Comparison of ENCODE assay signal across 8 cellular contexts in genomic region chr6:7389451-7390217, GRCh38. TPM values are rescaled to one million over a fixed set of nuclear protein-coding genes. Genes with fewer than 3 reads are reported as not detected.
DNase-seq lines count a peak whose midpoint lies in the region; ATAC-seq, FAIRE-seq and TF ChIP-seq lines count a peak whose summit lies in the region.

Gene CAGE1, minus strand, starts transcription at chr6:7389742. Its CDS starts 2,569 bp downstream, at chr6:7387173.
Gene RIOK1, plus strand, starts transcription at chr6:7389808. Its CDS starts 195 bp downstream, at chr6:7390003.

- peak within 1 kb of the TSS; percentile 87 to 93 (median 91) for H3K27ac ChIP-seq in adrenal gland
- H3K27ac ChIP-seq in upper lobe of right lung, result peak within 1 kb of the TSS; percentile 90

- FAIRE-seq in GM12892 (lab: Jason Lieb, UNC), result peak; percentile 97

- peak; percentile 99 for TF ChIP-seq POLR2A in GM12892 (IDR thresholded peaks at IDR 0.05; ENCODE audit: low read depth, low read length)
- peak; percentile 39 to 88 for TF ChIP-seq POLR2A in adrenal gland (IDR thresholded peaks at IDR 0.05)

- H3K9me3 ChIP-seq in adrenal gland (replicated peaks in 1 of 3), result no peaks in the 10 kb centered on the region
- no peaks in the 10 kb centered on the region for H3K9me3 ChIP-seq in upper lobe of right lung

- H3K27me3 ChIP-seq in adrenal gland (no peaks in the 10 kb centered on the region), upper lobe of right lung (no peaks in the 10 kb centered on the region)

- intact Hi-C loops in adrenal gland (cut with DNase I), result loop anchor here in 1 of 2 donors (10.0 kb wide), 1 partner anchor 115 kb away; no protein-coding TSS in a partner anchor
- intact Hi-C loops in left cardiac atrium (cut with DNase I), result loop anchor here (2.0 to 10.0 kb wide), 2 partner anchors 77 to 85 kb away; partner anchors contain the start of gene SSR1 (in 1 of the 2)
- intact Hi-C loops in posterior vena cava (cut with DNase I), result loop anchor here (5.0 to 10.0 kb wide), 2 partner anchors 85 to 218 kb away; no protein-coding TSS in a partner anchor
- intact Hi-C loops in upper lobe of right lung (cut with DNase I), result no loop called here

- ATAC-seq in HG02840 (IDR thresholded peaks at IDR 0.05; ENCODE audit: low FRiP score, unreplicated experiment), result peak; percentile 99
- peak; percentile 100 for ATAC-seq in left cardiac atrium
- ATAC-seq in upper lobe of right lung, result peak; percentile 99

- peak in 4 of 6 experiments; percentile 11 to 38 (median 24) for TF ChIP-seq CTCF in adrenal gland (IDR thresholded peaks at IDR 0.05)
- peak; percentile 27 for TF ChIP-seq CTCF in upper lobe of right lung (IDR thresholded peaks at IDR 0.05)

- H3K36me3 ChIP-seq in adrenal gland (replicated peaks in 1 of 2), result peaks cover 0 to under 1% of the 10 kb centered on the region in 2 donors
- H3K36me3 ChIP-seq in upper lobe of right lung, result peaks cover 14% of the 10 kb centered on the region

- H3K4me3 ChIP-seq in adrenal gland (peak within 1 kb of the TSS; percentile 29 to 83 (median 76)), upper lobe of right lung (peak within 1 kb of the TSS; percentile 75)

- DNase-seq in GM12892 (ENCODE audit: insufficient read length) (peak; percentile 87), NCI-H1436 (lab: John Stamatoyannopoulos, UW) (peak; percentile 89), SW480 (ENCODE audit: low spot score) (peak; percentile 93), adrenal gland (peak; percentile 94 to 97 (median 97)), left cardiac atrium (peak; percentile 97), posterior vena cava (ENCODE audit: low spot score) (peak; percentile 99), upper lobe of right lung (peak; percentile 98)

- H3K4me1 ChIP-seq in adrenal gland (replicated peaks in 1 of 2), result peaks cover 11 to 37% of the 10 kb centered on the region in 2 donors
- peaks cover 24% of the 10 kb centered on the region for H3K4me1 ChIP-seq in upper lobe of right lung

- WGBS in adrenal gland, 4 donors, result 0 to 1% (median 0%) methylated on average over 25 to 62 of the region's 62 CpGs

RNA-seq across cellular contexts. Expression of gene CAGE1, which starts in this region (rescaled TPM):
- not detected for polyA plus RNA-seq in GM12892 (2012; ENCODE audit: missing spikeins)
- under 1 TPM in 3 of 8 donors, not detected in 5; 0.08 to 0.25 (median 0.25) TPM for total RNA-seq in adrenal gland
- not detected for polyA plus RNA-seq in adrenal gland
- total RNA-seq in left cardiac atrium, result under 1 TPM in 1 of 2 donors, not detected in 1; 0.06 TPM
- total RNA-seq in posterior vena cava, result not detected
- total RNA-seq in upper lobe of right lung, result not detected

RNA-seq across cellular contexts. Expression of gene RIOK1, which starts in this region (rescaled TPM):
- polyA plus RNA-seq in GM12892 (2012; ENCODE audit: missing spikeins), result 17.7 TPM
- total RNA-seq in adrenal gland (10 to 100 TPM in 6 of 8 donors, 1 to 10 TPM in 2; 6.0 to 18.8 (median 14.8) TPM), left cardiac atrium (10 to 100 TPM in 1 of 2 donors, 1 to 10 TPM in 1; 10.0 to 16.4 TPM), posterior vena cava (10 to 100 TPM; 18.9 to 20.7 TPM), upper lobe of right lung (18.4 TPM)
- polyA plus RNA-seq in adrenal gland, result 10 to 100 TPM in 2 of 3 donors, 1 to 10 TPM in 1; 8.6 to 21.1 (median 14.9) TPM

Comparison
In these comparisons a context has a peak if more than half of its experiments do, and no peak if none do; other contexts are left out.
1. Peak in every context shown above with its lines: DNase-seq, ATAC-seq, H3K4me3 ChIP-seq and H3K27ac ChIP-seq.